In the genomic region with DNA sequence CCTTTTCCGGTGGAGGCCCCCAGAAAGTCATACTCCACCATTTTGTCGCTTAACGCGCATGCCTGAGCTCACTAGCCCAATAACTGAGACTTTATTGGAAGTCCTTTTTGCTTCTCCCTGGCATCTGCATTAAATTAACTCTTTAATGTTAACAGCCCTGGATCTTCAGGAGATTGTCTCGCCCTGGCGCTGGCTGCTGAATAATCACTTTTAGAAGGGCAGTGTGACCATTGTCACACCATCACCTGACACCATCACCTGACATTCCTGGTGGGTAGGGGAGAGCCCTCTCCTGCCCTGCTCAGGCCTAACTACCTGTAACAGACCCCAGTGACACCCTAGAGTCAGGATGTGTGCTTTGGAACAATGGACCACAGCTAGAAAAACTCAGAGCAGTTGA, we compare ENCODE assay signal across 17 cellular contexts.
DNase-seq lines count a peak whose midpoint lies in the region; ATAC-seq and TF ChIP-seq lines count a peak whose summit lies in the region.
"Had no signal": no experiment of that assay in that cellular context is flagged by ENCODE, and none has a peak within 500 bp of the region (broad histone marks: within the 10 kb centered on the region; RNA-seq: fewer than 3 reads in every experiment).

No MANE protein-coding gene starts in this region.

- no peak overlapping the region for H3K4me3 Mint-ChIP-seq in activated naive CD8-positive, alpha-beta T cell
- H3K4me3 Mint-ChIP-seq in activated naive CD8-positive, alpha-beta T cell treated with anti-CD3 and anti-CD28 coated beads, Interleukin-2, amount 50 U/mL, for 24 hours, result no peak overlapping the region
- H3K4me3 Mint-ChIP-seq in GM23338, result no peak overlapping the region
- H3K4me3 Mint-ChIP-seq: CD4-positive, CD25-positive, alpha-beta regulatory T cell; HFFc6 had no signal

- H3K14ac ChIP-seq in IMR-90 (replicated peaks; ENCODE audit: low read depth, low read length), result no peak overlapping the region

- no peak for TF ChIP-seq POLR2A in IMR-90 (IDR thresholded peaks at IDR 0.05; ENCODE audit: low read depth, low read length)

- no peaks in the 10 kb centered on the region for H3K79me2 ChIP-seq in GM23338 (replicated peaks; ENCODE audit: insufficient read depth)

- no peaks in the 10 kb centered on the region for H3K4me1 Mint-ChIP-seq in activated naive CD8-positive, alpha-beta T cell (ENCODE audit: low read depth)
- H3K4me1 Mint-ChIP-seq in activated naive CD8-positive, alpha-beta T cell treated with anti-CD3 and anti-CD28 coated beads, Interleukin-2, amount 50 U/mL, for 24 hours, result peaks cover 5% of the 10 kb centered on the region
- peaks cover 33% of the 10 kb centered on the region for H3K4me1 Mint-ChIP-seq in GM23338
- H3K4me1 Mint-ChIP-seq: CD4-positive, CD25-positive, alpha-beta regulatory T cell had no signal

- no peaks in the 10 kb centered on the region for H3K9me3 Mint-ChIP-seq in activated naive CD8-positive, alpha-beta T cell (ENCODE audit: low read depth)
- no peaks in the 10 kb centered on the region for H3K9me3 Mint-ChIP-seq in activated naive CD8-positive, alpha-beta T cell treated with anti-CD3 and anti-CD28 coated beads, Interleukin-2, amount 50 U/mL, for 24 hours
- H3K9me3 Mint-ChIP-seq in GM23338, result peaks cover 37% of the 10 kb centered on the region
- H3K9me3 Mint-ChIP-seq: CD4-positive, CD25-positive, alpha-beta regulatory T cell; HFFc6 had no signal

- H3K9me3 ChIP-seq in IMR-90 (ENCODE audit: control insufficient read depth, insufficient read depth, low read length) (no peaks in the 10 kb centered on the region), iPS-20b (ENCODE audit: insufficient read depth, low read depth, low read length) (peaks cover 3% of the 10 kb centered on the region; the same call in 1 of the 2 replicates), left lung (no peaks in the 10 kb centered on the region), psoas muscle (no peaks in the 10 kb centered on the region)
- H3K9me3 ChIP-seq: BLaER1 treated with 17β-estradiol and CSF1 and Interleukin-3, amounts not matched to agents 10 nM and 100 nM had no signal

- H3K27ac ChIP-seq in GM23338 (ENCODE audit: low read depth) (peak overlapping the region; percentile 99), IMR-90 (ENCODE audit: insufficient read depth, low read length) (no peak overlapping the region), iPS-20b (ENCODE audit: low read length) (peak overlapping the region; percentile 53), left lung (no peak overlapping the region), psoas muscle (no peak overlapping the region)
- H3K27ac ChIP-seq: BLaER1 treated with 17β-estradiol and CSF1 and Interleukin-3, amounts not matched to agents 10 nM and 100 nM; HL-60 had no signal

- no peak overlapping the region for H3K4me3 ChIP-seq in GM23338
- H3K4me3 ChIP-seq in IMR-90 (ENCODE audit: insufficient read depth, low read depth, low read length), result no peak overlapping the region
- peak overlapping the region; percentile 24; the same call in 1 of the 2 replicates for H3K4me3 ChIP-seq in iPS-20b (ENCODE audit: low read length)
- no peak overlapping the region for H3K4me3 ChIP-seq in left lung
- no peak overlapping the region for H3K4me3 ChIP-seq in psoas muscle
- H3K4me3 ChIP-seq: BLaER1 treated with 17β-estradiol and CSF1 and Interleukin-3, amounts not matched to agents 10 nM and 100 nM had no signal

- H3K9me2 ChIP-seq in GM23338 (ENCODE audit: insufficient read depth), result 0 out of 2 replicates have a peak, but pooled peaks cover 3% of the 10 kb centered on the region

- POLR2A ChIA-PET in IMR-90 (lab: Charles Lee; ENCODE audit: unreplicated experiment), result no interaction called here

- dilution Hi-C loops in IMR-90 (cut with HindIII; ENCODE audit: low sequenced_read_pairs, unreplicated experiment), result no loop called here

- H3F3A ChIP-seq in GM23338 (replicated peaks; ENCODE audit: low read depth), result peaks cover 17% of the 10 kb centered on the region

- H4K91ac ChIP-seq in IMR-90 (ENCODE audit: insufficient read depth, low read depth, low read length), result no peak overlapping the region

- H3K27me3 ChIP-seq in GM23338 (ENCODE audit: insufficient read depth), result no peaks in the 10 kb centered on the region
- peaks cover 2% of the 10 kb centered on the region; the same call in 1 of the 2 replicates for H3K27me3 ChIP-seq in IMR-90 (ENCODE audit: control insufficient read depth, insufficient read depth, low read length)
- no peaks in the 10 kb centered on the region for H3K27me3 ChIP-seq in iPS-20b (ENCODE audit: insufficient read depth, low read length)
- H3K27me3 ChIP-seq in left lung, result no peaks in the 10 kb centered on the region
- H3K27me3 ChIP-seq in psoas muscle (ENCODE audit: insufficient read depth in 3 of 3, low read length in 2 of 3), result no peaks in the 10 kb centered on the region
- H3K27me3 ChIP-seq: BLaER1 treated with 17β-estradiol and CSF1 and Interleukin-3, amounts not matched to agents 10 nM and 100 nM had no signal

- H3K79me1 ChIP-seq in IMR-90 (ENCODE audit: low read depth in 1 of 2, low read length in 2 of 2), result no peaks in the 10 kb centered on the region

- H3K4me1 ChIP-seq in GM23338 (ENCODE audit: insufficient read depth) (peaks cover 21% of the 10 kb centered on the region), IMR-90 (ENCODE audit: control insufficient read depth, insufficient read depth, low read length) (peaks cover 3% of the 10 kb centered on the region; the same call in 1 of the 2 replicates), iPS-20b (ENCODE audit: insufficient read depth, low read length) (peaks cover 18% of the 10 kb centered on the region; the same call in 1 of the 2 replicates), left lung (no peaks in the 10 kb centered on the region), psoas muscle (no peaks in the 10 kb centered on the region)
- H3K4me1 ChIP-seq: BLaER1 treated with 17β-estradiol and CSF1 and Interleukin-3, amounts not matched to agents 10 nM and 100 nM had no signal

- TF ChIP-seq RAD21 in IMR-90 (IDR thresholded peaks at IDR 0.05; ENCODE audit: low read length), result no peak

- no peak overlapping the region for H3K56ac ChIP-seq in IMR-90 (ENCODE audit: extremely low read depth, insufficient read depth, low read length)

- no peak overlapping the region for H4K8ac ChIP-seq in IMR-90 (ENCODE audit: low read depth in 2 of 2, low read length in 2 of 2)

- H3K36me3 Mint-ChIP-seq in activated naive CD8-positive, alpha-beta T cell, result no peaks in the 10 kb centered on the region
- no peaks in the 10 kb centered on the region for H3K36me3 Mint-ChIP-seq in activated naive CD8-positive, alpha-beta T cell treated with anti-CD3 and anti-CD28 coated beads, Interleukin-2, amount 50 U/mL, for 24 hours (ENCODE audit: low read depth)
- H3K36me3 Mint-ChIP-seq in GM23338 (ENCODE audit: low read depth), result peaks cover 41% of the 10 kb centered on the region
- H3K36me3 Mint-ChIP-seq: CD4-positive, CD25-positive, alpha-beta regulatory T cell had no signal

- no TSS peak for BruUV-seq in IMR-90 (replicated peaks; lab: Mats Ljungman, UMichigan)

- TF ChIP-seq CTCF in GM23338 (conservative IDR thresholded peaks at IDR 0.05; ENCODE audit: low read depth in 2 of 2) (no peak), IMR-90 (conservative IDR thresholded peaks at IDR 0.05; ENCODE audit: low read depth, low read length) (no peak), left lung (IDR thresholded peaks at IDR 0.05) (no peak), psoas muscle (IDR thresholded peaks at IDR 0.05) (no peak)

- H3K9me1 ChIP-seq in IMR-90 (ENCODE audit: insufficient read depth, low read length), result no peaks in the 10 kb centered on the region

- H3K27ac Mint-ChIP-seq in activated naive CD8-positive, alpha-beta T cell, result peak overlapping the region; percentile 12
- no peak overlapping the region for H3K27ac Mint-ChIP-seq in activated naive CD8-positive, alpha-beta T cell treated with anti-CD3 and anti-CD28 coated beads, Interleukin-2, amount 50 U/mL, for 24 hours
- H3K27ac Mint-ChIP-seq in GM23338, result no peak overlapping the region
- H3K27ac Mint-ChIP-seq: HFFc6 had no signal

- H3K4ac ChIP-seq in IMR-90 (ENCODE audit: low read depth, low read length), result no peak overlapping the region

- H2BK5ac ChIP-seq in IMR-90 (ENCODE audit: low read depth, low read length, poor library complexity, severe bottlenecking), result no peak overlapping the region

- DNase-seq in activated naive CD8-positive, alpha-beta T cell treated with anti-CD3 and anti-CD28 coated beads, Interleukin-2, amount 50 U/mL, for 24 hours, result no peak
- DNase-seq in GM23338 (ENCODE audit: low spot score) (no peak), IMR-90 (no peak), left lung (no peak), psoas muscle (no peak)
- DNase-seq: 8988T; ACHN; Calu3; CD4-positive, CD25-positive, alpha-beta regulatory T cell; DMS79; GOT3; HCEC 1CT; HFFc6 had no signal

- H3K23ac ChIP-seq in IMR-90 (ENCODE audit: low read depth, low read length), result no peak overlapping the region

- no peak overlapping the region for H2BK120ac ChIP-seq in IMR-90 (ENCODE audit: low read depth, low read length)

- H4K20me1 ChIP-seq in GM23338 (replicated peaks; ENCODE audit: insufficient read depth), result no peaks in the 10 kb centered on the region
- H4K20me1 ChIP-seq in IMR-90 (ENCODE audit: insufficient read depth, low read length), result no peaks in the 10 kb centered on the region
- H4K20me1 ChIP-seq: BLaER1 treated with 17β-estradiol and CSF1 and Interleukin-3, amounts not matched to agents 10 nM and 100 nM had no signal

- intact Hi-C loops in IMR-90 (cut with micrococcal nuclease) (no loop called here), left lung (cut with DNase I) (no loop called here), psoas muscle (cut with DNase I) (no loop called here)

- WGBS in IMR-90 (ENCODE audit: extremely low coverage in 2 of 2, insufficient read length in 1 of 2), 2 experiments, result 33% methylated on average over 3 of the region's 6 CpGs; no CpG with 5 or more reads in 1 of the 2 experiments
- 75 to 78% (median 76%) methylated on average over 6 of the region's 6 CpGs for WGBS in psoas muscle, 3 donors

- no peak overlapping the region for H2AK5ac ChIP-seq in IMR-90 (ENCODE audit: low read depth, low read length)

- H2BK20ac ChIP-seq in IMR-90 (ENCODE audit: low read depth, low read length), result no peak overlapping the region

- H3K36me3 ChIP-seq in GM23338 (ENCODE audit: insufficient read depth) (peaks cover 3% of the 10 kb centered on the region; the same call in 1 of the 2 replicates), IMR-90 (ENCODE audit: control insufficient read depth, insufficient read depth, low read length) (no peaks in the 10 kb centered on the region), iPS-20b (ENCODE audit: insufficient read depth, low read depth, low read length) (no peaks in the 10 kb centered on the region), left lung (no peaks in the 10 kb centered on the region), psoas muscle (ENCODE audit: insufficient read depth in 1 of 2, low read depth in 1 of 2) (no peaks in the 10 kb centered on the region)
- H3K36me3 ChIP-seq: BLaER1 treated with 17β-estradiol and CSF1 and Interleukin-3, amounts not matched to agents 10 nM and 100 nM had no signal

- peak overlapping the region; percentile 64; the same call in 1 of the 2 replicates for H3K4me2 ChIP-seq in GM23338
- H3K4me2 ChIP-seq in IMR-90 (ENCODE audit: low read depth, low read length), result no peak overlapping the region
- H3K4me2 ChIP-seq: BLaER1 treated with 17β-estradiol and CSF1 and Interleukin-3, amounts not matched to agents 10 nM and 100 nM had no signal

- no peak for ATAC-seq in activated naive CD8-positive, alpha-beta T cell treated with anti-CD3 and anti-CD28 coated beads, Interleukin-2, amount 50 U/mL, for 24 hours
- no peak for ATAC-seq in GM23338
- no peak for ATAC-seq in IMR-90 (ENCODE audit: low read depth)
- no peak for ATAC-seq in left lung
- no peak for ATAC-seq in psoas muscle

- no peaks in the 10 kb centered on the region for H3K27me3 Mint-ChIP-seq in activated naive CD8-positive, alpha-beta T cell
- H3K27me3 Mint-ChIP-seq in activated naive CD8-positive, alpha-beta T cell treated with anti-CD3 and anti-CD28 coated beads, Interleukin-2, amount 50 U/mL, for 24 hours, result no peaks in the 10 kb centered on the region
- H3K27me3 Mint-ChIP-seq in GM23338 (ENCODE audit: insufficient read depth, low read depth, poor library complexity), result peaks cover 8% of the 10 kb centered on the region
- H3K27me3 Mint-ChIP-seq: CD4-positive, CD25-positive, alpha-beta regulatory T cell had no signal

- H3K9ac ChIP-seq in IMR-90 (ENCODE audit: low read depth, low read length) (no peak overlapping the region), iPS-20b (ENCODE audit: low read depth, low read length) (peak overlapping the region; percentile 32; the same call in 1 of the 2 replicates)
- H3K9ac ChIP-seq: BLaER1 treated with 17β-estradiol and CSF1 and Interleukin-3, amounts not matched to agents 10 nM and 100 nM had no signal

- H3K18ac ChIP-seq in IMR-90 (ENCODE audit: low read depth, low read length), result no peak overlapping the region

- no peak overlapping the region for H2BK15ac ChIP-seq in IMR-90 (ENCODE audit: low read depth, low read length)

- CTCF ChIA-PET in IMR-90 (lab: Yijun Ruan, JAX), result no interaction called here

- in situ Hi-C loops in IMR-90 (cut with MboI; ENCODE audit: low sequenced_read_pairs), result no loop called here

- H2AFZ ChIP-seq in GM23338 (peak overlapping the region; percentile 43; the same call in 1 of the 2 replicates), IMR-90 (replicated peaks; ENCODE audit: low read length, poor library complexity) (no peak overlapping the region)

- no peak overlapping the region for H4K5ac ChIP-seq in IMR-90 (ENCODE audit: low read depth, low read length)

- no peak overlapping the region for H2AK9ac ChIP-seq in IMR-90 (replicated peaks; ENCODE audit: low read depth, low read length, poor library complexity)

Comparison
In these comparisons a context has a peak if more than half of its experiments do, and no peak if none do; other contexts are left out.
1. H3K27ac ChIP-seq: peak in GM23338 (single experiment) and iPS-20b (single experiment); none in IMR-90 (single experiment), left lung (0 of 2) and psoas muscle (single experiment).